In genomic region chr7:151173386-151174245, GRCh38 we compare ENCODE assay signal across 18 cellular contexts. TPM values are rescaled to one million over a fixed set of nuclear protein-coding genes. Genes with fewer than 3 reads are reported as not detected.
A peak's percentile ranks its signal among the peaks of the same experiment; 100 is the strongest.
DNase-seq lines count a peak whose midpoint lies in the region; ATAC-seq lines count a peak whose summit lies in the region.
"Had no signal": no experiment of that assay in that cellular context is flagged by ENCODE, and none has a peak within 500 bp of the region (broad histone marks: within the 10 kb centered on the region; RNA-seq: fewer than 3 reads in every experiment).

No MANE protein-coding gene starts in this region.

- H3K27me3 ChIP-seq in CD4-positive, alpha-beta memory T cell (ENCODE audit: insufficient read depth, low read length): peaks cover 10% of the 10 kb centered on the region

- no peaks in the 10 kb centered on the region for H3K9me3 ChIP-seq in CD4-positive, alpha-beta memory T cell (ENCODE audit: control insufficient read depth in 1 of 2, low read length in 2 of 2)

- H3K27me3 Mint-ChIP-seq in T-helper 1 cell treated with Interleukin-12 subunit alpha and Interleukin-12 subunit beta and Interleukin-4 antibody, amounts not matched to agents 30 μg/mL and 1 μg/mL, for 36 hours (ENCODE audit: low read depth): peaks cover 52% of the 10 kb centered on the region
- peaks cover 23 to 37% of the 10 kb centered on the region in 2 donors for H3K27me3 Mint-ChIP-seq in CD4-positive, alpha-beta memory T cell
- H3K27me3 Mint-ChIP-seq in memory B cell: peaks cover 30% of the 10 kb centered on the region
- peaks cover 94% of the 10 kb centered on the region for H3K27me3 Mint-ChIP-seq in stimulated activated memory B cell treated with anti-CD40 and anti-IgM and Interleukin-4, amounts not matched to agents 10 μg/mL and 1 μg/mL and 100 μg/mL, for 72 hours

- no peaks in the 10 kb centered on the region for H3K36me3 ChIP-seq in CD4-positive, alpha-beta memory T cell (ENCODE audit: insufficient read depth, low read length)
- H3K36me3 ChIP-seq: BLaER1 had no signal

- no peak overlapping the region for H3K27ac ChIP-seq in CD4-positive, alpha-beta memory T cell (ENCODE audit: low read depth, low read length)
- H3K27ac ChIP-seq: BLaER1, HL-60, KMS-11, PC-9 had no signal

- POLR2A ChIA-PET in CD4-positive, alpha-beta memory T cell (lab: Charles Lee; ENCODE audit: partially characterized antibody): no interaction called here

- CTCF ChIA-PET in CD4-positive, alpha-beta memory T cell (lab: Charles Lee; ENCODE audit: partially characterized antibody): interaction anchor here (1.0 to 1.1 kb wide), 2 partner anchors 10 to 71 kb away, joined by 3 to 4 read pairs; no protein-coding TSS in a partner anchor

- peaks cover 5% of the 10 kb centered on the region for H3K4me1 Mint-ChIP-seq in T-helper 1 cell treated with Interleukin-12 subunit alpha and Interleukin-12 subunit beta and Interleukin-4 antibody, amounts not matched to agents 30 μg/mL and 1 μg/mL, for 36 hours (ENCODE audit: low read depth)
- H3K4me1 Mint-ChIP-seq in CD4-positive, alpha-beta memory T cell: peaks cover 7 to 16% (median 12%) of the 10 kb centered on the region in 4 donors
- peaks cover 11% of the 10 kb centered on the region for H3K4me1 Mint-ChIP-seq in memory B cell
- peaks cover 12% of the 10 kb centered on the region for H3K4me1 Mint-ChIP-seq in stimulated activated memory B cell treated with anti-CD40 and anti-IgM and Interleukin-4, amounts not matched to agents 10 μg/mL and 1 μg/mL and 100 μg/mL, for 72 hours

- intact Hi-C loops in CD4-positive, alpha-beta memory T cell (cut with micrococcal nuclease): loop anchor here (2.0 kb wide), 1 partner anchor 57 kb away; no protein-coding TSS in a partner anchor

- no peak for DNase-seq in T-helper 1 cell
- DNase-seq in CD4-positive, alpha-beta memory T cell: no peak
- no peak for DNase-seq in memory B cell (ENCODE audit: low spot score in 2 of 2)
- no peak for DNase-seq in SHP77 treated with DMSO at 0.1 percent for 48 hours (lab: John Stamatoyannopoulos, UW)
- DNase-seq: 8988T; ACHN; CD4-positive, CD25-positive, alpha-beta regulatory T cell; MM.1S; PC-9 had no signal

- H3K4me1 ChIP-seq in CD4-positive, alpha-beta memory T cell (ENCODE audit: insufficient read depth, low read length): no peaks in the 10 kb centered on the region
- H3K4me1 ChIP-seq: BLaER1 had no signal

- H3K4me3 Mint-ChIP-seq in T-helper 1 cell treated with Interleukin-12 subunit alpha and Interleukin-12 subunit beta and Interleukin-4 antibody, amounts not matched to agents 30 μg/mL and 1 μg/mL, for 36 hours: no peak overlapping the region
- H3K4me3 Mint-ChIP-seq in CD4-positive, alpha-beta memory T cell: peak overlapping the region in 2 of 8 donors; percentile 10 to 43
- no peak overlapping the region for H3K4me3 Mint-ChIP-seq in memory B cell
- no peak overlapping the region for H3K4me3 Mint-ChIP-seq in stimulated activated memory B cell treated with anti-CD40 and anti-IgM and Interleukin-4, amounts not matched to agents 10 μg/mL and 1 μg/mL and 100 μg/mL, for 72 hours
- H3K4me3 Mint-ChIP-seq: CD4-positive, CD25-positive, alpha-beta regulatory T cell had no signal

- peak overlapping the region; percentile 8 for H3K27ac Mint-ChIP-seq in T-helper 1 cell treated with Interleukin-12 subunit alpha and Interleukin-12 subunit beta and Interleukin-4 antibody, amounts not matched to agents 30 μg/mL and 1 μg/mL, for 36 hours
- peak overlapping the region in 4 of 7 donors; percentile 4 to 81 (median 56) for H3K27ac Mint-ChIP-seq in CD4-positive, alpha-beta memory T cell
- peak overlapping the region; percentile 41 for H3K27ac Mint-ChIP-seq in memory B cell
- no peak overlapping the region for H3K27ac Mint-ChIP-seq in stimulated activated memory B cell treated with anti-CD40 and anti-IgM and Interleukin-4, amounts not matched to agents 10 μg/mL and 1 μg/mL and 100 μg/mL, for 72 hours
- H3K27ac Mint-ChIP-seq: CD4-positive, CD25-positive, alpha-beta regulatory T cell had no signal

- H3K36me3 Mint-ChIP-seq in T-helper 1 cell treated with Interleukin-12 subunit alpha and Interleukin-12 subunit beta and Interleukin-4 antibody, amounts not matched to agents 30 μg/mL and 1 μg/mL, for 36 hours (ENCODE audit: low read depth): no peaks in the 10 kb centered on the region
- no peaks in the 10 kb centered on the region for H3K36me3 Mint-ChIP-seq in CD4-positive, alpha-beta memory T cell
- peaks cover 2% of the 10 kb centered on the region for H3K36me3 Mint-ChIP-seq in memory B cell
- H3K36me3 Mint-ChIP-seq in stimulated activated memory B cell treated with anti-CD40 and anti-IgM and Interleukin-4, amounts not matched to agents 10 μg/mL and 1 μg/mL and 100 μg/mL, for 72 hours: no peaks in the 10 kb centered on the region

- no peak overlapping the region for H3K4me3 ChIP-seq in CD4-positive, alpha-beta memory T cell (ENCODE audit: low read length in 2 of 2)
- H3K4me3 ChIP-seq: BLaER1, PC-9 had no signal

- no peaks in the 10 kb centered on the region for H3K9me3 Mint-ChIP-seq in T-helper 1 cell treated with Interleukin-12 subunit alpha and Interleukin-12 subunit beta and Interleukin-4 antibody, amounts not matched to agents 30 μg/mL and 1 μg/mL, for 36 hours
- H3K9me3 Mint-ChIP-seq in CD4-positive, alpha-beta memory T cell: peaks cover 0 to 2% (median 0%) of the 10 kb centered on the region in 8 donors
- H3K9me3 Mint-ChIP-seq in memory B cell: no peaks in the 10 kb centered on the region
- H3K9me3 Mint-ChIP-seq in stimulated activated memory B cell treated with anti-CD40 and anti-IgM and Interleukin-4, amounts not matched to agents 10 μg/mL and 1 μg/mL and 100 μg/mL, for 72 hours: no peaks in the 10 kb centered on the region
- H3K9me3 Mint-ChIP-seq: CD4-positive, CD25-positive, alpha-beta regulatory T cell had no signal

- no peak for ATAC-seq in memory B cell (ENCODE audit: low read depth)
- ATAC-seq in stimulated activated memory B cell treated with anti-CD40 and anti-IgM and Interleukin-4, amounts not matched to agents 10 μg/mL and 1 μg/mL and 100 μg/mL, for 72 hours: peak; percentile 2
- no peak for ATAC-seq in GM18907 (IDR thresholded peaks at IDR 0.05; ENCODE audit: unreplicated experiment)

RNA-seq across cellular contexts. Expression of gene GBX1, which starts 6.1 kb away (rescaled TPM):
- not detected for total RNA-seq in CD4-positive, alpha-beta memory T cell
- not detected for polyA plus RNA-seq in CD4-positive, alpha-beta memory T cell
- total RNA-seq: CD4-positive, CD25-positive, alpha-beta regulatory T cell; H1; PC-9; RPMI7951 had no signal
- polyA plus RNA-seq: CD4-positive, CD25-positive, alpha-beta regulatory T cell; H1; IgD-negative memory B cell had no signal

RNA-seq across cellular contexts. Expression of gene ASB10, which starts 13.4 kb away (rescaled TPM):
- not detected for total RNA-seq in CD4-positive, alpha-beta memory T cell
- not detected for polyA plus RNA-seq in CD4-positive, alpha-beta memory T cell
- total RNA-seq: CD4-positive, CD25-positive, alpha-beta regulatory T cell; H1; PC-9; RPMI7951 had no signal
- polyA plus RNA-seq: CD4-positive, CD25-positive, alpha-beta regulatory T cell; H1; IgD-negative memory B cell had no signal

RNA-seq across cellular contexts. Expression of gene H2BK1, which starts 36.7 kb away (rescaled TPM):
- total RNA-seq in CD4-positive, alpha-beta memory T cell: 1 to 10 TPM; 4.9 to 6.9 TPM
- not detected for polyA plus RNA-seq in CD4-positive, alpha-beta memory T cell
- total RNA-seq: H1, PC-9, RPMI7951 had no signal
- polyA plus RNA-seq: CD4-positive, CD25-positive, alpha-beta regulatory T cell; H1; IgD-negative memory B cell had no signal

RNA-seq across cellular contexts. Expression of gene ABCF2, which starts 53.4 kb away (rescaled TPM):
- total RNA-seq in CD4-positive, alpha-beta memory T cell: 10 to 100 TPM; 31.4 to 35.7 TPM
- 10 to 100 TPM; 33.0 to 37.3 TPM for polyA plus RNA-seq in CD4-positive, alpha-beta memory T cell

RNA-seq across cellular contexts. Expression of gene CHPF2, which starts 58.7 kb away (rescaled TPM):
- total RNA-seq in CD4-positive, alpha-beta memory T cell: 10 to 100 TPM; 52.2 to 52.3 TPM
- 10 to 100 TPM; 25.3 to 28.6 TPM for polyA plus RNA-seq in CD4-positive, alpha-beta memory T cell
